ENCODE assay signal across 8 cellular contexts in genomic region chr19:48321622-48322591, GRCh38. TPM values are rescaled to one million over a fixed set of nuclear protein-coding genes. Genes with fewer than 3 reads are reported as not detected.
DNase-seq lines count a peak whose midpoint lies in the region; ATAC-seq and TF ChIP-seq lines count a peak whose summit lies in the region.

No MANE protein-coding gene starts in this region.

- peak overlapping the region; percentile 97 for H4K91ac ChIP-seq in IMR-90 (ENCODE audit: insufficient read depth, low read depth, low read length)

- peak overlapping the region; percentile 98 for H4K8ac ChIP-seq in IMR-90 (ENCODE audit: low read depth in 2 of 2, low read length in 2 of 2)

- dilution Hi-C loops in IMR-90 (cut with HindIII; ENCODE audit: low sequenced_read_pairs, unreplicated experiment): no loop called here

- H3K27me3 ChIP-seq in IMR-90 (ENCODE audit: control insufficient read depth, insufficient read depth, low read length): no peaks in the 10 kb centered on the region
- no peaks in the 10 kb centered on the region for H3K27me3 ChIP-seq in OCI-LY3 (ENCODE audit: low read depth, low read length)

- TSS peak; percentile 34 for BruUV-seq in IMR-90 (replicated peaks; lab: Mats Ljungman, UMichigan)

- 2% methylated on average over 31 of the region's 63 CpGs; no CpG with 5 or more reads in 1 of the 2 experiments for WGBS in IMR-90 (ENCODE audit: extremely low coverage in 2 of 2, insufficient read length in 1 of 2), 2 experiments

- peak overlapping the region; percentile 54 for H3K4me3 ChIP-seq in IMR-90 (ENCODE audit: insufficient read depth, low read depth, low read length)
- peak overlapping the region; percentile 77 for H3K4me3 ChIP-seq in OCI-LY3 (ENCODE audit: low read length)
- peak overlapping the region; percentile 67 for H3K4me3 ChIP-seq in epithelial cell of esophagus (ENCODE audit: low read length)

- TF ChIP-seq RAD21 in IMR-90 (IDR thresholded peaks at IDR 0.05; ENCODE audit: low read length): no peak

- peaks cover 3% of the 10 kb centered on the region; the same call in 1 of the 2 replicates for H3K9me1 ChIP-seq in IMR-90 (ENCODE audit: insufficient read depth, low read length)

- in situ Hi-C loops in IMR-90 (cut with MboI; ENCODE audit: low sequenced_read_pairs): no loop called here

- H3K18ac ChIP-seq in IMR-90 (ENCODE audit: low read depth, low read length): peak overlapping the region; percentile 94

- peaks cover 0 to 35% of the 10 kb centered on the region in 2 experiments; a peak in 2 of 4 replicates for H3K79me1 ChIP-seq in IMR-90 (ENCODE audit: low read depth in 1 of 2, low read length in 2 of 2)

- H2AFZ ChIP-seq in IMR-90 (replicated peaks; ENCODE audit: low read length, poor library complexity): peak overlapping the region; percentile 91
- H2AFZ ChIP-seq in OCI-LY3 (ENCODE audit: low read depth, low read length): peak overlapping the region; percentile 51; the same call in 1 of the 2 replicates

- H2AK9ac ChIP-seq in IMR-90 (replicated peaks; ENCODE audit: low read depth, low read length, poor library complexity): peak overlapping the region; percentile 99

- ATAC-seq in GM21576 (IDR thresholded peaks at IDR 0.05; ENCODE audit: unreplicated experiment) (peak; percentile 56), IMR-90 (ENCODE audit: low read depth) (peak; percentile 82)

- H4K20me1 ChIP-seq in IMR-90 (ENCODE audit: insufficient read depth, low read length) (peaks cover 4% of the 10 kb centered on the region), OCI-LY3 (ENCODE audit: insufficient read depth, low read length) (no peaks in the 10 kb centered on the region)

- H4K5ac ChIP-seq in IMR-90 (ENCODE audit: low read depth, low read length): peak overlapping the region; percentile 96

- H3K4ac ChIP-seq in IMR-90 (ENCODE audit: low read depth, low read length): peak overlapping the region; percentile 98

- H3K9me3 ChIP-seq in IMR-90 (ENCODE audit: control insufficient read depth, insufficient read depth, low read length): no peaks in the 10 kb centered on the region
- no peaks in the 10 kb centered on the region for H3K9me3 ChIP-seq in OCI-LY3 (ENCODE audit: insufficient read depth, low read length)

- peak; percentile 89 for TF ChIP-seq POLR2A in IMR-90 (IDR thresholded peaks at IDR 0.05; ENCODE audit: low read depth, low read length)

- DNase-seq in DMS153 (lab: John Stamatoyannopoulos, UW) (peak; percentile 97), IMR-90 (peak; percentile 98), activated T-cell treated with anti-CD3 and anti-CD28 coated beads for 24 hours (ENCODE audit: low read depth) (peak; percentile 97), epithelial cell of esophagus (ENCODE audit: low read depth) (peak; percentile 99), mucosa of gallbladder (ENCODE audit: low spot score) (peak; percentile 99)
- DNase-seq in stimulated activated CD8-positive, alpha-beta memory T cell treated with anti-CD3 and anti-CD28 coated beads, Interleukin-4, amount 100 ng/mL, for 1 hour (ENCODE audit: low read depth in 2 of 2, low spot score in 1 of 2): peak; percentile 99 to 100

- peak overlapping the region; percentile 92 for H2BK15ac ChIP-seq in IMR-90 (ENCODE audit: low read depth, low read length)

- peak overlapping the region; percentile 96 for H3K27ac ChIP-seq in IMR-90 (ENCODE audit: insufficient read depth, low read length)
- peak overlapping the region; percentile 80 for H3K27ac ChIP-seq in OCI-LY3 (ENCODE audit: low read length)

- H2BK5ac ChIP-seq in IMR-90 (ENCODE audit: low read depth, low read length, poor library complexity, severe bottlenecking): peak overlapping the region; percentile 91

- H3K4me2 ChIP-seq in IMR-90 (ENCODE audit: low read depth, low read length): peak overlapping the region; percentile 92
- peak overlapping the region; percentile 100 for H3K4me2 ChIP-seq in OCI-LY3 (ENCODE audit: low read length)

- H3K56ac ChIP-seq in IMR-90 (ENCODE audit: extremely low read depth, insufficient read depth, low read length): peak overlapping the region; percentile 94

- TF ChIP-seq CTCF in IMR-90 (conservative IDR thresholded peaks at IDR 0.05; ENCODE audit: low read depth, low read length) (peak; percentile 15; the same call in 1 of the 2 replicates), OCI-LY3 (IDR thresholded peaks at IDR 0.05; ENCODE audit: low read depth, low read length) (no peak), epithelial cell of esophagus (IDR thresholded peaks at IDR 0.05; ENCODE audit: insufficient read depth, low read depth, low read length, missing control alignments) (no peak)

- peak overlapping the region; percentile 97 for H2BK120ac ChIP-seq in IMR-90 (ENCODE audit: low read depth, low read length)

- H3K79me2 ChIP-seq in OCI-LY3 (ENCODE audit: low read length): no peaks in the 10 kb centered on the region

- CTCF ChIA-PET in IMR-90 (lab: Yijun Ruan, JAX): interaction anchor here (1.0 to 1.3 kb wide), 4 partner anchors 11 to 70 kb away, joined by 3 to 4 read pairs (median 3); partner anchors contain the start of gene KDELR1

- no peaks in the 10 kb centered on the region for H3K36me3 ChIP-seq in IMR-90 (ENCODE audit: control insufficient read depth, insufficient read depth, low read length)
- H3K36me3 ChIP-seq in OCI-LY3 (replicated peaks; ENCODE audit: low read depth, low read length): no peaks in the 10 kb centered on the region

- peak overlapping the region; percentile 97 for H3K23ac ChIP-seq in IMR-90 (ENCODE audit: low read depth, low read length)

- H2BK20ac ChIP-seq in IMR-90 (ENCODE audit: low read depth, low read length): peak overlapping the region; percentile 90

- H3K4me1 ChIP-seq in IMR-90 (ENCODE audit: control insufficient read depth, insufficient read depth, low read length) (peaks cover 17% of the 10 kb centered on the region), OCI-LY3 (ENCODE audit: low read length) (peaks cover 40% of the 10 kb centered on the region)

- peak overlapping the region; percentile 99 for H3K14ac ChIP-seq in IMR-90 (replicated peaks; ENCODE audit: low read depth, low read length)

- H2AK5ac ChIP-seq in IMR-90 (ENCODE audit: low read depth, low read length): peak overlapping the region; percentile 98

- POLR2A ChIA-PET in IMR-90 (lab: Charles Lee; ENCODE audit: unreplicated experiment): interaction anchor here (0.6 to 2.2 kb wide), 2 partner anchors 12 to 1040 kb away, joined by 3 to 24 read pairs; partner anchors contain the start of gene TEAD2

- H3K9ac ChIP-seq in IMR-90 (ENCODE audit: low read depth, low read length): peak overlapping the region; percentile 89
- peak overlapping the region; percentile 93 for H3K9ac ChIP-seq in OCI-LY3 (ENCODE audit: low read length)

- intact Hi-C loops in IMR-90 (cut with micrococcal nuclease): loop anchor here (2.0 to 10.0 kb wide), 3 partner anchors 13 to 263 kb away; partner anchors contain the start of genes GRIN2D and KDELR1

TF ChIP-seq in IMR-90, 13 proteins besides CTCF, POLR2A, EP300 and RAD21:
- 0 out of 2 replicates have a peak, but pooled peaks have one; percentile 45 for TF ChIP-seq CHD1 (IDR thresholded peaks at IDR 0.05; ENCODE audit: low read depth, low read length)
- TF ChIP-seq MAFK (IDR thresholded peaks at IDR 0.05; ENCODE audit: low read depth, low read length): no peak
- TF ChIP-seq USF2 (IDR thresholded peaks at IDR 0.05; ENCODE audit: low read depth, low read length): peak; percentile 96
- TF ChIP-seq RCOR1 (IDR thresholded peaks at IDR 0.05; ENCODE audit: insufficient replicate concordance, low read length): no peak
- peak; percentile 74; the same call in 1 of the 2 replicates for TF ChIP-seq MAZ (IDR thresholded peaks at IDR 0.05; ENCODE audit: borderline replicate concordance, low read depth, low read length)
- peak; percentile 62 for TF ChIP-seq BHLHE40 (IDR thresholded peaks at IDR 0.05; ENCODE audit: low read depth, low read length)
- TF ChIP-seq MXI1 (IDR thresholded peaks at IDR 0.05; ENCODE audit: borderline replicate concordance, low read depth, low read length): peak; percentile 81; the same call in 1 of the 2 replicates

RNA-seq across cellular contexts. Expression of gene EMP3, which starts 3.4 kb away (rescaled TPM):
- total RNA-seq in IMR-90 (2012; rRNA removed) (128 and 147 TPM in 2 replicates), mucosa of gallbladder (52.4 TPM)
- polyA plus RNA-seq in IMR-90 (2012; rRNA removed): 632 and 675 TPM in 2 replicates
- polyA plus RNA-seq in IMR-90 (2012; cell fraction: cytosol; rRNA removed): 223 and 627 TPM in 2 replicates
- polyA plus RNA-seq in IMR-90 (2012; cell fraction: nucleus; rRNA removed; ENCODE audit: low replicate concordance): 136 and 285 TPM in 2 replicates

RNA-seq across cellular contexts. Expression of gene TMEM143, which starts 41.8 kb away (rescaled TPM):
- total RNA-seq in IMR-90 (2012; rRNA removed) (1.1 and 1.3 TPM in 2 replicates), mucosa of gallbladder (18.0 TPM)
- polyA plus RNA-seq in IMR-90 (2012; rRNA removed): 7.6 and 8.6 TPM in 2 replicates
- polyA plus RNA-seq in IMR-90 (2012; cell fraction: cytosol; rRNA removed): 4.5 and 6.5 TPM in 2 replicates
- polyA plus RNA-seq in IMR-90 (2012; cell fraction: nucleus; rRNA removed; ENCODE audit: low replicate concordance): 39.2 and 52.3 TPM in 2 replicates

RNA-seq across cellular contexts. Expression of gene SYNGR4, which starts 42.3 kb away (rescaled TPM):
- total RNA-seq in IMR-90 (2012; rRNA removed): not detected in 2 replicates
- not detected in 2 replicates for polyA plus RNA-seq in IMR-90 (2012; rRNA removed)
- polyA plus RNA-seq in IMR-90 (2012; cell fraction: cytosol; rRNA removed): 0.08 TPM in 1 of 2 replicates, not detected in the other
- not detected in 2 replicates for polyA plus RNA-seq in IMR-90 (2012; cell fraction: nucleus; rRNA removed; ENCODE audit: low replicate concordance)
- not detected for total RNA-seq in mucosa of gallbladder

RNA-seq across cellular contexts. Expression of gene ZNF114, which starts 52.0 kb away (rescaled TPM):
- 0.56 and 1.6 TPM in 2 replicates for total RNA-seq in IMR-90 (2012; rRNA removed)
- polyA plus RNA-seq in IMR-90 (2012; rRNA removed): 0.20 and 0.24 TPM in 2 replicates
- 0.08 and 0.13 TPM in 2 replicates for polyA plus RNA-seq in IMR-90 (2012; cell fraction: cytosol; rRNA removed)
- 0.03 and 0.17 TPM in 2 replicates for polyA plus RNA-seq in IMR-90 (2012; cell fraction: nucleus; rRNA removed; ENCODE audit: low replicate concordance)
- total RNA-seq in mucosa of gallbladder: 0.43 TPM

Comparison
In these comparisons a context has a peak if more than half of its experiments do, and no peak if none do; other contexts are left out.
1. Peak in every context shown above with its lines: DNase-seq, ATAC-seq, H3K4me3 ChIP-seq and H3K27ac ChIP-seq.